In the genomic region with DNA sequence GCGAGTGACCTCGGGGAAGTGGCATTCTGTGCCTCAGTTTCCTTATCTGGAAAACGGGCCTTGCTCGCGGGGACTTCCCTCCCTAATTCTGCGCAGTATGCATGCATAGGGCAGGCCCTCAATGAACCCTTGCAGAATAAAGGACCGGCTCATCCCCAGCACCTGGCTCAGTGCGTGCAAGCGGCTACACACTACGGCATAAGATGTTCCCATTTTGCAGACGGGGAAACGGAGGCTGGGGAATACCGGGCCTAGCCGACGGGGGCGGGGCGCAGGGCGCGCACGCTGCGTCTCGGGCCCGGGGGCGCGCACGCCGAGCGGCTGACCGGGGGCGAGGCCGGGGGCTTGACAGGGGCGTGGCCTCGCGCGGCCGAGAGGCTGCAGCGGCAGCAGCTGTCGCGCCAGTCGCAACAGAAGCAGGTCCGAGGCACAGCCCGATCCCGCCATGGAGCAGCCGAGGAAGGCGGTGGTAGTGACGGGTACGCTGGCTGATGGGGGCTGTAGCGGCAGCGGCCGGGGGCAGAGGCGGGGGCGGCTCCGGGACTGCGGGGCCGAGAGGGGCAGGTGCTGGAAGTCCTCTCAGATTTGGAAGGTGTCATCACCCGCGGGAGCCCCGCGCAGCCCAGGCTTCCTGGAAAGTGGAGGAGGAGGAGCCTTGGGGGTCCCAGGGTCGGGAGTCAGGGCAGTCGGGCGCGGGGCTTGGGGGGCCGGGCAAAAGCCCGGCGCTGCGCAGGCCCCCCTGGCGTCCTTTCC, we compare ENCODE assay signal across 1 cellular context.
A peak's percentile ranks its signal among the peaks of the same experiment; 100 is the strongest.
TF ChIP-seq lines count a peak whose summit lies in the region.

Gene PGPEP1 (plus strand): TSS at position 362 of the 753 bp plus-strand sequence. CDS start 84 bp downstream, at position 446.

TF ChIP-seq in K562, 482 proteins besides CTCF, POLR2A, EP300 and RAD21 (continued from another document and continues in another):
- TF ChIP-seq ZBTB40 (IDR thresholded peaks at IDR 0.05) (peak; percentile 52; the same call in 1 of the 2 replicates), ZBTB40 (CRISPR knock-in tag; IDR thresholded peaks at IDR 0.05) (no peak), ZNF584 (CRISPR knock-in tag; IDR thresholded peaks at IDR 0.05; ENCODE audit: low read depth) (no peak), SIRT6 (IDR thresholded peaks at IDR 0.05; ENCODE audit: low read depth, low read length) (no peak), RBM22 (IDR thresholded peaks at IDR 0.05; ENCODE audit: low read depth, low read length, poor library complexity, severe bottlenecking) (peak; percentile 8), PML (IDR thresholded peaks at IDR 0.05; ENCODE audit: low read length) (no peak; the same call in 1 of the 2 replicates), PTRF (tag; IDR thresholded peaks at IDR 0.05) (no peak), GABPB2 (CRISPR knock-in tag; conservative IDR thresholded peaks at IDR 0.05) (no peak), CBX5 (IDR thresholded peaks at IDR 0.05; ENCODE audit: borderline replicate concordance, low read depth) (no peak), POLR3G (IDR thresholded peaks at IDR 0.05; ENCODE audit: extremely low read depth, insufficient read length, insufficient replicate concordance) (no peak), CEBPZ (IDR thresholded peaks at IDR 0.05; ENCODE audit: borderline replicate concordance, low read depth, low read length) (no peak), RFX5 (IDR thresholded peaks at IDR 0.05; ENCODE audit: low read depth, low read length) (no peak), GATA2 (CRISPR knock-in tag; IDR thresholded peaks at IDR 0.05) (no peak), ZNF507 (tag; conservative IDR thresholded peaks at IDR 0.05) (no peak), DLX4 (CRISPR knock-in tag; IDR thresholded peaks at IDR 0.05) (no peak)
- TF ChIP-seq, protein P1, sequence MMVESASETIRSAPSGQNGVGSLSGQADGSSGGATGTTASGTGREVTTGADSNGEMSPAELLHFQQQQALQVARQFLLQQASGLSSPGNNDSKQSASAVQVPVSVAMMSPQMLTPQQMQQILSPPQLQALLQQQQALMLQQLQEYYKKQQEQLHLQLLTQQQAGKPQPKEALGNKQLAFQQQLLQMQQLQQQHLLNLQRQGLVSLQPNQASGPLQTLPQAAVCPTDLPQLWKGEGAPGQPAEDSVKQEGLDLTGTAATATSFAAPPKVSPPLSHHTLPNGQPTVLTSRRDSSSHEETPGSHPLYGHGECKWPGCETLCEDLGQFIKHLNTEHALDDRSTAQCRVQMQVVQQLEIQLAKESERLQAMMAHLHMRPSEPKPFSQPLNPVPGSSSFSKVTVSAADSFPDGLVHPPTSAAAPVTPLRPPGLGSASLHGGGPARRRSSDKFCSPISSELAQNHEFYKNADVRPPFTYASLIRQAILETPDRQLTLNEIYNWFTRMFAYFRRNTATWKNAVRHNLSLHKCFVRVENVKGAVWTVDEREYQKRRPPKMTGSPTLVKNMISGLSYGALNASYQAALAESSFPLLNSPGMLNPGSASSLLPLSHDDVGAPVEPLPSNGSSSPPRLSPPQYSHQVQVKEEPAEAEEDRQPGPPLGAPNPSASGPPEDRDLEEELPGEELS (CRISPR knock-in tag; IDR thresholded peaks at IDR 0.05; ENCODE audit: borderline replicate concordance) = no peak
- TF ChIP-seq, protein P2, sequence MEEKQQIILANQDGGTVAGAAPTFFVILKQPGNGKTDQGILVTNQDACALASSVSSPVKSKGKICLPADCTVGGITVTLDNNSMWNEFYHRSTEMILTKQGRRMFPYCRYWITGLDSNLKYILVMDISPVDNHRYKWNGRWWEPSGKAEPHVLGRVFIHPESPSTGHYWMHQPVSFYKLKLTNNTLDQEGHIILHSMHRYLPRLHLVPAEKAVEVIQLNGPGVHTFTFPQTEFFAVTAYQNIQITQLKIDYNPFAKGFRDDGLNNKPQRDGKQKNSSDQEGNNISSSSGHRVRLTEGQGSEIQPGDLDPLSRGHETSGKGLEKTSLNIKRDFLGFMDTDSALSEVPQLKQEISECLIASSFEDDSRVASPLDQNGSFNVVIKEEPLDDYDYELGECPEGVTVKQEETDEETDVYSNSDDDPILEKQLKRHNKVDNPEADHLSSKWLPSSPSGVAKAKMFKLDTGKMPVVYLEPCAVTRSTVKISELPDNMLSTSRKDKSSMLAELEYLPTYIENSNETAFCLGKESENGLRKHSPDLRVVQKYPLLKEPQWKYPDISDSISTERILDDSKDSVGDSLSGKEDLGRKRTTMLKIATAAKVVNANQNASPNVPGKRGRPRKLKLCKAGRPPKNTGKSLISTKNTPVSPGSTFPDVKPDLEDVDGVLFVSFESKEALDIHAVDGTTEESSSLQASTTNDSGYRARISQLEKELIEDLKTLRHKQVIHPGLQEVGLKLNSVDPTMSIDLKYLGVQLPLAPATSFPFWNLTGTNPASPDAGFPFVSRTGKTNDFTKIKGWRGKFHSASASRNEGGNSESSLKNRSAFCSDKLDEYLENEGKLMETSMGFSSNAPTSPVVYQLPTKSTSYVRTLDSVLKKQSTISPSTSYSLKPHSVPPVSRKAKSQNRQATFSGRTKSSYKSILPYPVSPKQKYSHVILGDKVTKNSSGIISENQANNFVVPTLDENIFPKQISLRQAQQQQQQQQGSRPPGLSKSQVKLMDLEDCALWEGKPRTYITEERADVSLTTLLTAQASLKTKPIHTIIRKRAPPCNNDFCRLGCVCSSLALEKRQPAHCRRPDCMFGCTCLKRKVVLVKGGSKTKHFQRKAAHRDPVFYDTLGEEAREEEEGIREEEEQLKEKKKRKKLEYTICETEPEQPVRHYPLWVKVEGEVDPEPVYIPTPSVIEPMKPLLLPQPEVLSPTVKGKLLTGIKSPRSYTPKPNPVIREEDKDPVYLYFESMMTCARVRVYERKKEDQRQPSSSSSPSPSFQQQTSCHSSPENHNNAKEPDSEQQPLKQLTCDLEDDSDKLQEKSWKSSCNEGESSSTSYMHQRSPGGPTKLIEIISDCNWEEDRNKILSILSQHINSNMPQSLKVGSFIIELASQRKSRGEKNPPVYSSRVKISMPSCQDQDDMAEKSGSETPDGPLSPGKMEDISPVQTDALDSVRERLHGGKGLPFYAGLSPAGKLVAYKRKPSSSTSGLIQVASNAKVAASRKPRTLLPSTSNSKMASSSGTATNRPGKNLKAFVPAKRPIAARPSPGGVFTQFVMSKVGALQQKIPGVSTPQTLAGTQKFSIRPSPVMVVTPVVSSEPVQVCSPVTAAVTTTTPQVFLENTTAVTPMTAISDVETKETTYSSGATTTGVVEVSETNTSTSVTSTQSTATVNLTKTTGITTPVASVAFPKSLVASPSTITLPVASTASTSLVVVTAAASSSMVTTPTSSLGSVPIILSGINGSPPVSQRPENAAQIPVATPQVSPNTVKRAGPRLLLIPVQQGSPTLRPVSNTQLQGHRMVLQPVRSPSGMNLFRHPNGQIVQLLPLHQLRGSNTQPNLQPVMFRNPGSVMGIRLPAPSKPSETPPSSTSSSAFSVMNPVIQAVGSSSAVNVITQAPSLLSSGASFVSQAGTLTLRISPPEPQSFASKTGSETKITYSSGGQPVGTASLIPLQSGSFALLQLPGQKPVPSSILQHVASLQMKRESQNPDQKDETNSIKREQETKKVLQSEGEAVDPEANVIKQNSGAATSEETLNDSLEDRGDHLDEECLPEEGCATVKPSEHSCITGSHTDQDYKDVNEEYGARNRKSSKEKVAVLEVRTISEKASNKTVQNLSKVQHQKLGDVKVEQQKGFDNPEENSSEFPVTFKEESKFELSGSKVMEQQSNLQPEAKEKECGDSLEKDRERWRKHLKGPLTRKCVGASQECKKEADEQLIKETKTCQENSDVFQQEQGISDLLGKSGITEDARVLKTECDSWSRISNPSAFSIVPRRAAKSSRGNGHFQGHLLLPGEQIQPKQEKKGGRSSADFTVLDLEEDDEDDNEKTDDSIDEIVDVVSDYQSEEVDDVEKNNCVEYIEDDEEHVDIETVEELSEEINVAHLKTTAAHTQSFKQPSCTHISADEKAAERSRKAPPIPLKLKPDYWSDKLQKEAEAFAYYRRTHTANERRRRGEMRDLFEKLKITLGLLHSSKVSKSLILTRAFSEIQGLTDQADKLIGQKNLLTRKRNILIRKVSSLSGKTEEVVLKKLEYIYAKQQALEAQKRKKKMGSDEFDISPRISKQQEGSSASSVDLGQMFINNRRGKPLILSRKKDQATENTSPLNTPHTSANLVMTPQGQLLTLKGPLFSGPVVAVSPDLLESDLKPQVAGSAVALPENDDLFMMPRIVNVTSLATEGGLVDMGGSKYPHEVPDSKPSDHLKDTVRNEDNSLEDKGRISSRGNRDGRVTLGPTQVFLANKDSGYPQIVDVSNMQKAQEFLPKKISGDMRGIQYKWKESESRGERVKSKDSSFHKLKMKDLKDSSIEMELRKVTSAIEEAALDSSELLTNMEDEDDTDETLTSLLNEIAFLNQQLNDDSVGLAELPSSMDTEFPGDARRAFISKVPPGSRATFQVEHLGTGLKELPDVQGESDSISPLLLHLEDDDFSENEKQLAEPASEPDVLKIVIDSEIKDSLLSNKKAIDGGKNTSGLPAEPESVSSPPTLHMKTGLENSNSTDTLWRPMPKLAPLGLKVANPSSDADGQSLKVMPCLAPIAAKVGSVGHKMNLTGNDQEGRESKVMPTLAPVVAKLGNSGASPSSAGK (IDR thresholded peaks at IDR 0.05) = no peak
- TF ChIP-seq, protein P3, sequence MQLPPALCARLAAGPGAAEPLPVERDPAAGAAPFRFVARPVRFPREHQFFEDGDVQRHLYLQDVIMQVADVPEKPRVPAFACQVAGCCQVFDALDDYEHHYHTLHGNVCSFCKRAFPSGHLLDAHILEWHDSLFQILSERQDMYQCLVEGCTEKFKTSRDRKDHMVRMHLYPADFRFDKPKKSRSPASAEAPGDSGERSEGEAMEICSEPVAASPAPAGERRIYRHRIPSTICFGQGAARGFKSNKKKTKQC (CRISPR knock-in tag; IDR thresholded peaks at IDR 0.05) = peak; percentile 49; the same call in 1 of the 2 replicates
